ENCODE assay signal across 9 cellular contexts in genomic region chr1:7265771-7266371, GRCh38.
A peak's percentile ranks its signal among the peaks of the same experiment; 100 is the strongest.
DNase-seq lines count a peak whose midpoint lies in the region; ATAC-seq, FAIRE-seq and TF ChIP-seq lines count a peak whose summit lies in the region.
"Had no signal": no experiment of that assay in that cellular context is flagged by ENCODE, and none has a peak within 500 bp of the region (broad histone marks: within the 10 kb centered on the region; RNA-seq: fewer than 3 reads in every experiment).

No MANE protein-coding gene starts in this region.

- in situ Hi-C loops in Panc1 (cut with HindIII; ENCODE audit: low pct_unique_long_range_greater_than_20kb, low sequenced_read_pairs): no loop called here
- in situ Hi-C loops in transverse colon (cut with MboI; ENCODE audit: low pct_ligation_motif_present in 1 of 4, low pct_unique_long_range_greater_than_20kb in 1 of 4, low sequenced_read_pairs in 3 of 4): no loop called here

- no peak for TF ChIP-seq CTCF in Panc1 (IDR thresholded peaks at IDR 0.05)
- no peak for TF ChIP-seq CTCF in esophagus muscularis mucosa (IDR thresholded peaks at IDR 0.05)
- TF ChIP-seq CTCF in transverse colon (IDR thresholded peaks at IDR 0.05): no peak
- TF ChIP-seq CTCF in GM10266 (IDR thresholded peaks at IDR 0.05; ENCODE audit: control insufficient read depth, insufficient read depth, low read depth, missing control alignments): no peak

- H3K27ac ChIP-seq in Panc1 (ENCODE audit: low read length) (peak overlapping the region; percentile 3; the same call in 1 of the 2 replicates), esophagus muscularis mucosa (replicated peaks in 1 of 4) (no peak overlapping the region), transverse colon (peak overlapping the region; percentile 47 to 73 (median 64))
- H3K27ac ChIP-seq: BLaER1 treated with 17β-estradiol and CSF1 and Interleukin-3, amounts not matched to agents 10 nM and 100 nM had no signal

- CTCF ChIA-PET in Panc1 (lab: Charles Lee): no interaction called here

- peak overlapping the region in 1 of 2 experiments; percentile 9; a peak in 1 of 4 replicates for H3K4me3 ChIP-seq in Panc1 (ENCODE audit: low read depth in 2 of 2, low read length in 2 of 2)
- H3K4me3 ChIP-seq in esophagus muscularis mucosa: no peak overlapping the region
- no peak overlapping the region for H3K4me3 ChIP-seq in transverse colon
- H3K4me3 ChIP-seq: BLaER1 treated with 17β-estradiol and CSF1 and Interleukin-3, amounts not matched to agents 10 nM and 100 nM had no signal

- H3K27me3 ChIP-seq in Panc1 (ENCODE audit: control insufficient read depth, insufficient read depth, low read length) (no peaks in the 10 kb centered on the region), esophagus muscularis mucosa (no peaks in the 10 kb centered on the region), transverse colon (no peaks in the 10 kb centered on the region)
- H3K27me3 ChIP-seq: BLaER1 treated with 17β-estradiol and CSF1 and Interleukin-3, amounts not matched to agents 10 nM and 100 nM had no signal

- FAIRE-seq in GM12891 (lab: Jason Lieb, UNC): no peak

- POLR2A ChIA-PET in Panc1 (lab: Charles Lee): no interaction called here

- BruUV-seq in Panc1 (replicated peaks; lab: Mats Ljungman, UMichigan): no TSS peak

- H3K36me3 ChIP-seq in Panc1 (ENCODE audit: control insufficient read depth, insufficient read depth, low read length) (no peaks in the 10 kb centered on the region), esophagus muscularis mucosa (no peaks in the 10 kb centered on the region), transverse colon (no peaks in the 10 kb centered on the region)
- H3K36me3 ChIP-seq: BLaER1 treated with 17β-estradiol and CSF1 and Interleukin-3, amounts not matched to agents 10 nM and 100 nM had no signal

- TF ChIP-seq EP300 in esophagus muscularis mucosa (IDR thresholded peaks at IDR 0.05): no peak
- TF ChIP-seq EP300 in transverse colon (IDR thresholded peaks at IDR 0.05; ENCODE audit: low read depth): no peak

- H3K4me1 ChIP-seq in Panc1 (ENCODE audit: control insufficient read depth, insufficient read depth, low read length): peaks cover 21% of the 10 kb centered on the region
- H3K4me1 ChIP-seq in esophagus muscularis mucosa: peaks cover 0 to 31% (median 27%) of the 10 kb centered on the region in 4 donors
- peaks cover 0 to 45% (median 22%) of the 10 kb centered on the region in 4 donors for H3K4me1 ChIP-seq in transverse colon

- TF ChIP-seq POLR2A in esophagus muscularis mucosa (IDR thresholded peaks at IDR 0.05; ENCODE audit: low read depth) (no peak), transverse colon (IDR thresholded peaks at IDR 0.05) (no peak), GM12891 (IDR thresholded peaks at IDR 0.05; ENCODE audit: low read depth, low read length) (no peak)

- WGBS in esophagus muscularis mucosa: 63% methylated on average over 9 of the region's 9 CpGs
- WGBS in transverse colon (ENCODE audit: low coverage in 1 of 2), 2 donors: 47% methylated on average over 9 of the region's 9 CpGs; no CpG with 5 or more reads in 1 of the 2 donors

- H3K9me3 ChIP-seq in Panc1 (ENCODE audit: control insufficient read depth, insufficient read depth, low read depth, low read length): peaks cover 14% of the 10 kb centered on the region; the same call in 1 of the 2 replicates
- H3K9me3 ChIP-seq in esophagus muscularis mucosa: peaks cover 0 to 16% (median 12%) of the 10 kb centered on the region in 4 donors
- peaks cover 8 to 11% of the 10 kb centered on the region in 2 donors for H3K9me3 ChIP-seq in transverse colon

- peak; percentile 97 for ATAC-seq in Panc1

- intact Hi-C loops in Panc1 (cut with micrococcal nuclease; ENCODE audit: unreplicated experiment) (no loop called here), esophagus muscularis mucosa (cut with DNase I) (loop anchor here (10.0 kb wide), 1 partner anchor 359 kb away; no protein-coding TSS in a partner anchor), transverse colon (cut with DNase I; ENCODE audit: low total_unique reads) (no loop called here)

- peak; percentile 51 for DNase-seq in NCI-H748 (lab: John Stamatoyannopoulos, UW; ENCODE audit: unreplicated experiment)
- DNase-seq in NCI-H748 treated with DMSO at 0.1 percent for 48 hours (lab: John Stamatoyannopoulos, UW): no peak
- peak; percentile 92 for DNase-seq in Panc1 (ENCODE audit: low read depth, low spot score)
- peak; percentile 47 for DNase-seq in esophagus muscularis mucosa (ENCODE audit: extremely low spot score)
- DNase-seq in transverse colon: peak; percentile 92
- DNase-seq in GM12891 (ENCODE audit: insufficient read length, low spot score): no peak
- no peak for DNase-seq in activated T-cell treated with anti-CD3 and anti-CD28 coated beads, Interleukin-2, amount 50 U/mL, for 1 hour
- DNase-seq in GM10266 (ENCODE audit: extremely low spot score): no peak

TF ChIP-seq in GM12891, 5 proteins besides CTCF, POLR2A, EP300 and RAD21:
- TF ChIP-seq PAX5 (IDR thresholded peaks at IDR 0.05; ENCODE audit: insufficient read depth, low read length, severe bottlenecking) (no peak), POU2F2 (IDR thresholded peaks at IDR 0.05; ENCODE audit: low read depth, low read length) (no peak), SPI1 (IDR thresholded peaks at IDR 0.05; ENCODE audit: low read depth, low read length) (no peak), TAF1 (IDR thresholded peaks at IDR 0.05; ENCODE audit: low read depth, low read length) (no peak), POLR2AphosphoS5 (IDR thresholded peaks at IDR 0.05; ENCODE audit: low read depth, low read length) (no peak)

Comparison
In these comparisons a context has a peak if more than half of its experiments do, and no peak if none do; other contexts are left out.
1. DNase-seq: peak in NCI-H748 (single experiment), Panc1 (single experiment), esophagus muscularis mucosa (single experiment) and transverse colon (single experiment); none in NCI-H748 treated with DMSO at 0.1 percent for 48 hours (single experiment), GM12891 (single experiment), activated T-cell treated with anti-CD3 and anti-CD28 coated beads, Interleukin-2, amount 50 U/mL, for 1 hour (single experiment) and GM10266 (single experiment).
2. H3K27ac ChIP-seq: peak in Panc1 (single experiment) and transverse colon (4 of 4); none in esophagus muscularis mucosa (0 of 4).